8 cellular contexts compared by ENCODE assay signal in genomic region chr4:102869569-102870227, GRCh38. TPM values are rescaled to one million over a fixed set of nuclear protein-coding genes. Genes with fewer than 3 reads are reported as not detected.
DNase-seq lines count a peak whose midpoint lies in the region; ATAC-seq and TF ChIP-seq lines count a peak whose summit lies in the region.

No MANE protein-coding gene starts in this region.

- ATAC-seq in GM18873 (IDR thresholded peaks at IDR 0.05; ENCODE audit: low FRiP score, unreplicated experiment) (peak; percentile 25), HG03354 (IDR thresholded peaks at IDR 0.05; ENCODE audit: poor library complexity, severe bottlenecking, unreplicated experiment) (peak; percentile 32)
- no peak for ATAC-seq in activated CD8-positive, alpha-beta T cell treated with anti-CD3 and anti-CD28 coated beads, Interleukin-2, amount 10 ng/mL, durations not matched to agents 7 days and 5 days

- H3K36me3 Mint-ChIP-seq in activated CD8-positive, alpha-beta T cell treated with anti-CD3 and anti-CD28 coated beads, Interleukin-2, amount 10 ng/mL, durations not matched to agents 7 days and 5 days (ENCODE audit: low read depth) = peaks cover 44% of the 10 kb centered on the region

- POLR2A ChIA-PET in BJ (lab: Charles Lee) = interaction anchor here (0.6 to 1.0 kb wide), 2 partner anchors 42 to 325 kb away, joined by 3 to 10 read pairs; partner anchors contain the start of gene UBE2D3
- POLR2A ChIA-PET in activated CD8-positive, alpha-beta T cell treated with anti-CD3 and anti-CD28 coated beads, Interleukin-2, amount 10 ng/mL, durations not matched to agents 7 days and 5 days (lab: Charles Lee) = interaction anchor here (0.6 to 5.4 kb wide), 22 partner anchors 8 to 525 kb away, joined by 3 to 346 read pairs (median 4); partner anchors contain the start of genes MANBA, NFKB1, SLC39A8 and UBE2D3

- H3K4me3 ChIP-seq in BJ (ENCODE audit: low read depth, low read length) = peak overlapping the region; percentile 69
- H3K4me3 ChIP-seq in skeletal muscle tissue (ENCODE audit: low read length in 3 of 3) = peak overlapping the region; percentile 97 to 98 (median 97)

- H3K4me3 Mint-ChIP-seq in activated CD8-positive, alpha-beta T cell treated with anti-CD3 and anti-CD28 coated beads, Interleukin-2, amount 10 ng/mL, durations not matched to agents 7 days and 5 days = peak overlapping the region; percentile 98

- CTCF ChIA-PET in BJ (lab: Yijun Ruan, JAX) = interaction anchor here (1.2 to 2.1 kb wide), 2 partner anchors 31 to 42 kb away, joined by 4 to 8 read pairs; partner anchors contain the start of gene UBE2D3
- CTCF ChIA-PET in activated CD8-positive, alpha-beta T cell treated with anti-CD3 and anti-CD28 coated beads, Interleukin-2, amount 10 ng/mL, durations not matched to agents 7 days and 5 days (lab: Charles Lee) = interaction anchor here (0.7 to 3.9 kb wide), 8 partner anchors 9 to 437 kb away, joined by 3 to 48 read pairs (median 3); partner anchors contain the start of gene UBE2D3

- H3K4me1 ChIP-seq in skeletal muscle tissue (ENCODE audit: control insufficient read depth in 3 of 3, insufficient read depth in 3 of 3, low read length in 3 of 3) = peaks cover 2 to 7% (median 4%) of the 10 kb centered on the region in 3 donors

- no peaks in the 10 kb centered on the region for H3K9me3 Mint-ChIP-seq in activated CD8-positive, alpha-beta T cell treated with anti-CD3 and anti-CD28 coated beads, Interleukin-2, amount 10 ng/mL, durations not matched to agents 7 days and 5 days (ENCODE audit: insufficient read depth)

- no peak for TF ChIP-seq CTCF in BJ (IDR thresholded peaks at IDR 0.05; ENCODE audit: insufficient read depth, low read depth, low read length)

- H3K9me3 ChIP-seq in skeletal muscle tissue (ENCODE audit: control insufficient read depth in 3 of 3, low read length in 3 of 3) = no peaks in the 10 kb centered on the region

- peak overlapping the region; percentile 89 to 96 (median 91) for H3K9ac ChIP-seq in skeletal muscle tissue (ENCODE audit: low read depth in 1 of 3, low read length in 3 of 3)

- intact Hi-C loops in posterior vena cava (cut with DNase I) = loop anchor here in 1 of 2 donors (5.0 kb wide), 1 partner anchor 42 kb away; the partner anchor contains the start of gene UBE2D3

- H3K36me3 ChIP-seq in BJ (ENCODE audit: control insufficient read depth, insufficient read depth, low read length) (no peaks in the 10 kb centered on the region), skeletal muscle tissue (ENCODE audit: control insufficient read depth in 3 of 3, insufficient read depth in 3 of 3, low read length in 3 of 3) (peaks cover 0 to 3% (median 0%) of the 10 kb centered on the region in 3 donors)

- H3K27me3 Mint-ChIP-seq in activated CD8-positive, alpha-beta T cell treated with anti-CD3 and anti-CD28 coated beads, Interleukin-2, amount 10 ng/mL, durations not matched to agents 7 days and 5 days (ENCODE audit: low read depth) = no peaks in the 10 kb centered on the region

- DNase-seq in BJ (ENCODE audit: low read depth) = no peak
- DNase-seq in activated CD8-positive, alpha-beta T cell treated with anti-CD3 and anti-CD28 coated beads, Interleukin-2, amount 10 ng/mL, durations not matched to agents 7 days and 5 days = no peak
- peak; percentile 24 for DNase-seq in globus pallidus (ENCODE audit: low spot score)
- no peak for DNase-seq in posterior vena cava (ENCODE audit: low spot score)
- DNase-seq in HuH-7 (ENCODE audit: low spot score) = no peak

- peak overlapping the region; percentile 93 for H3K27ac ChIP-seq in skeletal muscle tissue (ENCODE audit: low read depth, low read length)

- H3K27me3 ChIP-seq in BJ (ENCODE audit: control insufficient read depth, insufficient read depth, low read length) = no peaks in the 10 kb centered on the region
- H3K27me3 ChIP-seq in skeletal muscle tissue (ENCODE audit: control insufficient read depth in 3 of 3, insufficient read depth in 3 of 3, low read length in 3 of 3) = no peaks in the 10 kb centered on the region

- peaks cover 58% of the 10 kb centered on the region for H3K4me1 Mint-ChIP-seq in activated CD8-positive, alpha-beta T cell treated with anti-CD3 and anti-CD28 coated beads, Interleukin-2, amount 10 ng/mL, durations not matched to agents 7 days and 5 days (ENCODE audit: low read depth)

- H3K27ac Mint-ChIP-seq in activated CD8-positive, alpha-beta T cell treated with anti-CD3 and anti-CD28 coated beads, Interleukin-2, amount 10 ng/mL, durations not matched to agents 7 days and 5 days = peak overlapping the region; percentile 98

RNA-seq across cellular contexts. Expression of gene CISD2, which starts 0.9 kb away (rescaled TPM):
- 23.0 and 32.2 TPM in 2 replicates for polyA plus RNA-seq in BJ (2011; rRNA removed)
- polyA minus RNA-seq in BJ (2011; rRNA and poly(A)+ RNA removed) = 8.4 and 12.3 TPM in 2 replicates
- total RNA-seq in activated CD8-positive, alpha-beta T cell treated with anti-CD3 and anti-CD28 coated beads, Interleukin-2, amount 10 ng/mL, durations not matched to agents 7 days and 5 days = 10 to 100 TPM; 37.7 to 40.0 TPM
- total RNA-seq in skeletal muscle tissue (21.9 TPM), posterior vena cava (10 to 100 TPM; 15.3 to 22.5 TPM)

RNA-seq across cellular contexts. Expression of gene UBE2D3, which starts 42.3 kb away (rescaled TPM):
- 298 and 431 TPM in 2 replicates for polyA plus RNA-seq in BJ (2011; rRNA removed)
- 156 and 207 TPM in 2 replicates for polyA minus RNA-seq in BJ (2011; rRNA and poly(A)+ RNA removed)
- total RNA-seq in activated CD8-positive, alpha-beta T cell treated with anti-CD3 and anti-CD28 coated beads, Interleukin-2, amount 10 ng/mL, durations not matched to agents 7 days and 5 days = 100 to 1,000 TPM; 388 to 409 TPM
- total RNA-seq in skeletal muscle tissue = 246 TPM
- 100 to 1,000 TPM; 216 to 257 TPM for total RNA-seq in posterior vena cava
